ENCODE assay signal across 24 cellular contexts in genomic region chr15:49793943-49794342, GRCh38.
A peak's percentile ranks its signal among the peaks of the same experiment; 100 is the strongest.
DNase-seq lines count a peak whose midpoint lies in the region; FAIRE-seq and TF ChIP-seq lines count a peak whose summit lies in the region.
"Had no signal": no experiment of that assay in that cellular context is flagged by ENCODE, and none has a peak within 500 bp of the region (broad histone marks: within the 10 kb centered on the region; RNA-seq: fewer than 3 reads in every experiment).

No MANE protein-coding gene starts in this region.

- no peak overlapping the region for H2BK15ac ChIP-seq in H9 (ENCODE audit: low read depth, low read length)
- no peak overlapping the region for H2BK15ac ChIP-seq in neuronal stem cell (ENCODE audit: low read length)

- no peak overlapping the region for H3K14ac ChIP-seq in H9 (ENCODE audit: insufficient read depth, low read length)
- no peak overlapping the region for H3K14ac ChIP-seq in neuronal stem cell (ENCODE audit: low read length)

- H3K79me2 ChIP-seq in H9 (ENCODE audit: insufficient read depth, low read length) = no peaks in the 10 kb centered on the region

- no CpG with 5 or more reads among the region's 14 CpGs for WGBS in H9 (ENCODE audit: extremely low coverage, insufficient read length, low lambda C conversion rate)
- WGBS in neuronal stem cell (ENCODE audit: extremely low coverage in 2 of 2, insufficient read length in 2 of 2, insufficient replicate concordance in 1 of 2), 2 donors = no CpG with 5 or more reads among the region's 14 CpGs

- no peak overlapping the region for H3T11ph ChIP-seq in H9 (ENCODE audit: low read length)

- H3K9ac ChIP-seq in H9 (ENCODE audit: extremely low read depth, insufficient read length, low read length) (no peak overlapping the region), neuronal stem cell (ENCODE audit: low read depth, low read length, poor library complexity) (no peak overlapping the region)
- H3K9ac ChIP-seq: BLaER1 had no signal

- H3K4me1 ChIP-seq in H9 (ENCODE audit: insufficient read depth, low read length) (no peaks in the 10 kb centered on the region), neuronal stem cell (ENCODE audit: control insufficient read depth in 2 of 2, insufficient read depth in 1 of 2, low read depth in 1 of 2, low read length in 2 of 2) (no peaks in the 10 kb centered on the region)
- H3K4me1 ChIP-seq: BE2C, BLaER1 had no signal

- H3K36me3 Mint-ChIP-seq in H9 (ENCODE audit: insufficient read depth in 1 of 3, low read depth in 3 of 3) (peaks cover 0 to 8% (median 2%) of the 10 kb centered on the region in 3 experiments; a peak in 3 of 7 replicates), MCF 10A (ENCODE audit: insufficient read depth, unreplicated experiment) (no peaks in the 10 kb centered on the region)
- H3K36me3 Mint-ChIP-seq: CD14-positive monocyte; CD4-positive, alpha-beta memory T cell; CD4-positive, CD25-positive, alpha-beta regulatory T cell; CD8-positive, alpha-beta memory T cell had no signal

- H2BK5ac ChIP-seq in H9 (ENCODE audit: insufficient read length, low read length) = no peak overlapping the region
- no peak overlapping the region for H2BK5ac ChIP-seq in neuronal stem cell (ENCODE audit: low read length)

- H3K9me3 ChIP-seq in H9 (ENCODE audit: control insufficient read depth, low read depth, low read length) (no peaks in the 10 kb centered on the region), neuronal stem cell (replicated peaks in 1 of 2; ENCODE audit: control insufficient read depth in 2 of 2, insufficient read depth in 1 of 2, low read depth in 1 of 2, low read length in 2 of 2) (peaks cover 0 to 4% of the 10 kb centered on the region in 2 donors)
- H3K9me3 ChIP-seq: BE2C, BLaER1 had no signal

- H3K27me3 Mint-ChIP-seq in H9 (ENCODE audit: low read depth) (no peaks in the 10 kb centered on the region), MCF 10A (ENCODE audit: insufficient read depth, unreplicated experiment) (no peaks in the 10 kb centered on the region)
- H3K27me3 Mint-ChIP-seq: CD4-positive, alpha-beta memory T cell had no signal

- H3K23ac ChIP-seq in H9 (ENCODE audit: insufficient read length, low read depth, low read length) = no peak overlapping the region
- H3K23ac ChIP-seq in neuronal stem cell (ENCODE audit: low read depth, low read length, poor library complexity) = no peak overlapping the region

- H2BK12ac ChIP-seq in H9 (ENCODE audit: insufficient read length, low read depth, low read length) (no peak overlapping the region), neuronal stem cell (ENCODE audit: low read length) (no peak overlapping the region)

- H4K20me1 ChIP-seq in H9 (ENCODE audit: control insufficient read depth, insufficient read depth, insufficient read length) = no peaks in the 10 kb centered on the region
- H4K20me1 ChIP-seq: BLaER1 had no signal

- no peak overlapping the region for H4K8ac ChIP-seq in H9 (replicated peaks; ENCODE audit: insufficient read length, low read depth, low read length)
- no peak overlapping the region for H4K8ac ChIP-seq in neuronal stem cell (ENCODE audit: low read depth, low read length)

- no TSS peak for BruUV-seq in MCF 10A (replicated peaks; lab: Mats Ljungman, UMichigan)

- H3K4me3 Mint-ChIP-seq in H9 (no peak overlapping the region), MCF 10A (ENCODE audit: unreplicated experiment) (no peak overlapping the region)
- H3K4me3 Mint-ChIP-seq: CD14-positive monocyte; CD4-positive, alpha-beta memory T cell; CD4-positive, CD25-positive, alpha-beta regulatory T cell; CD8-positive, alpha-beta memory T cell had no signal

- H3K23me2 ChIP-seq in H9 (ENCODE audit: insufficient read length, low read depth, low read length, poor library complexity, severe bottlenecking) = no peaks in the 10 kb centered on the region

- TF ChIP-seq CTCF in H9 (conservative IDR thresholded peaks at IDR 0.05) (no peak), MCF 10A (IDR thresholded peaks at IDR 0.05; ENCODE audit: unreplicated experiment) (no peak)

- no peaks in the 10 kb centered on the region for H3K36me3 ChIP-seq in neuronal stem cell (replicated peaks in 1 of 2; ENCODE audit: control insufficient read depth in 2 of 2, insufficient read depth in 2 of 2, low read length in 2 of 2)
- H3K36me3 ChIP-seq: BE2C, BLaER1 had no signal

- H2BK20ac ChIP-seq in H9 (ENCODE audit: low read depth, low read length, poor library complexity, severe bottlenecking) = no peak overlapping the region

- H4K91ac ChIP-seq in H9 (ENCODE audit: insufficient read length, low read depth, low read length) (no peak overlapping the region), neuronal stem cell (ENCODE audit: low read depth, low read length, poor library complexity) (no peak overlapping the region)

- no peaks in the 10 kb centered on the region for H3K79me1 ChIP-seq in H9 (ENCODE audit: insufficient read depth, low read depth, low read length, poor library complexity, severe bottlenecking)
- H3K79me1 ChIP-seq in neuronal stem cell (ENCODE audit: low read depth, low read length) = no peaks in the 10 kb centered on the region

- H3K56ac ChIP-seq in H9 (ENCODE audit: insufficient read length, low read depth, low read length) = no peak overlapping the region

- no peak overlapping the region for H3K4me2 ChIP-seq in H9 (ENCODE audit: insufficient read depth, insufficient read length, low read length)
- no peak overlapping the region for H3K4me2 ChIP-seq in neuronal stem cell (ENCODE audit: insufficient read depth, low read length, poor library complexity, severe bottlenecking)
- H3K4me2 ChIP-seq: BLaER1 had no signal

- H2AFZ ChIP-seq in H9 (ENCODE audit: low read length) = no peak overlapping the region
- H2AFZ ChIP-seq in neuronal stem cell (ENCODE audit: low read length) = peak overlapping the region; percentile 66

- CTCF ChIA-PET in MCF 10A (lab: Yijun Ruan, JAX) = no interaction called here

- no peak for DNase-seq in GM19239 (ENCODE audit: insufficient read length, low spot score)
- peak; percentile 27 for DNase-seq in H9
- peak; percentile 22 for DNase-seq in NCI-H69 (lab: John Stamatoyannopoulos, UW)
- DNase-seq in neuronal stem cell (ENCODE audit: low spot score) = no peak
- no peak for DNase-seq in MCF 10A (ENCODE audit: unreplicated experiment)
- DNase-seq in activated CD4-positive, alpha-beta T cell treated with anti-CD3 and anti-CD28 coated beads for 4 hours = no peak
- no peak for DNase-seq in ureter (ENCODE audit: low spot score)
- DNase-seq in DMS114 treated with DMSO at 0.1 percent for 48 hours (lab: John Stamatoyannopoulos, UW; ENCODE audit: unreplicated experiment) = no peak
- DNase-seq: 8988T; ACHN; BE2C; C1 segment of cervical spinal cord; CD4-positive, alpha-beta memory T cell; CD4-positive, CD25-positive, alpha-beta regulatory T cell; CD8-positive, alpha-beta memory T cell; COR-L47; DMS 273 treated with DMSO at 0.1 percent for 48 hours; DMS79 treated with DMSO at 0.1 percent for 48 hours had no signal

- H2BK120ac ChIP-seq in H9 (ENCODE audit: low read depth, low read length, poor library complexity, severe bottlenecking) = no peak overlapping the region
- no peak overlapping the region for H2BK120ac ChIP-seq in neuronal stem cell (ENCODE audit: low read depth, low read length)

- peak; percentile 18 for FAIRE-seq in GM19239 (lab: Jason Lieb, UNC)
- FAIRE-seq: A204.1, G401.6, GM12878, GM12892 had no signal

- H3K27me3 ChIP-seq in H9 (ENCODE audit: insufficient read depth, low read length) (no peaks in the 10 kb centered on the region), neuronal stem cell (ENCODE audit: control insufficient read depth in 3 of 3, insufficient read depth in 3 of 3, low read depth in 1 of 3, low read length in 3 of 3) (no peaks in the 10 kb centered on the region)
- H3K27me3 ChIP-seq: BE2C, BLaER1 had no signal

- no peak overlapping the region for H3K18ac ChIP-seq in H9 (ENCODE audit: insufficient read length, low read depth, low read length)
- no peak overlapping the region for H3K18ac ChIP-seq in neuronal stem cell (ENCODE audit: low read length)

- H3K27ac ChIP-seq in H9 (ENCODE audit: insufficient read length, low read depth, low read length) = no peak overlapping the region
- H3K27ac ChIP-seq in neuronal stem cell (replicated peaks; ENCODE audit: low read length) = no peak overlapping the region
- H3K27ac ChIP-seq: BLaER1 had no signal

- POLR2A ChIA-PET in MCF 10A (lab: Yijun Ruan, JAX) = interaction anchor here (0.8 kb wide), 1 partner anchor 19 kb away, joined by 3 read pairs; no protein-coding TSS in a partner anchor

- intact Hi-C loops in MCF 10A (cut with micrococcal nuclease) = no loop called here

- H3K4ac ChIP-seq in H9 (ENCODE audit: low read depth, low read length) (no peak overlapping the region), neuronal stem cell (ENCODE audit: low read length) (no peak overlapping the region)

- no peaks in the 10 kb centered on the region for H3K4me1 Mint-ChIP-seq in H9
- H3K4me1 Mint-ChIP-seq in MCF 10A (ENCODE audit: insufficient read depth, unreplicated experiment) = no peaks in the 10 kb centered on the region
- H3K4me1 Mint-ChIP-seq: CD14-positive monocyte; CD4-positive, alpha-beta memory T cell; CD4-positive, CD25-positive, alpha-beta regulatory T cell; CD8-positive, alpha-beta memory T cell had no signal

- H3K27ac Mint-ChIP-seq in H9 = no peak overlapping the region
- H3K27ac Mint-ChIP-seq in MCF 10A (ENCODE audit: low read depth, unreplicated experiment) = no peak overlapping the region
- H3K27ac Mint-ChIP-seq: CD14-positive monocyte; CD4-positive, alpha-beta memory T cell; CD4-positive, CD25-positive, alpha-beta regulatory T cell; CD8-positive, alpha-beta memory T cell had no signal

- no peak overlapping the region for H3K4me3 ChIP-seq in neuronal stem cell (ENCODE audit: low read length in 2 of 2)
- H3K4me3 ChIP-seq: BLaER1, GM12878 had no signal

- H3K9me3 Mint-ChIP-seq in H9 = peaks cover 28 to 37% of the 10 kb centered on the region in 2 experiments
- H3K9me3 Mint-ChIP-seq in MCF 10A (ENCODE audit: unreplicated experiment) = peaks cover 3% of the 10 kb centered on the region

- H2AK5ac ChIP-seq in H9 (ENCODE audit: insufficient read length, low read length) = no peak overlapping the region
- no peak overlapping the region for H2AK5ac ChIP-seq in neuronal stem cell (ENCODE audit: low read depth, low read length)

- no peak overlapping the region for H4K5ac ChIP-seq in H9 (ENCODE audit: insufficient read length, low read depth, low read length)

Comparison
In these comparisons a context has a peak if more than half of its experiments do, and no peak if none do; other contexts are left out.
1. DNase-seq: peak in H9 (single experiment) and NCI-H69 (single experiment); none in GM19239 (single experiment), neuronal stem cell (single experiment), MCF 10A (single experiment), activated CD4-positive, alpha-beta T cell treated with anti-CD3 and anti-CD28 coated beads for 4 hours (0 of 2), ureter (single experiment) and DMS114 treated with DMSO at 0.1 percent for 48 hours (single experiment).